In genomic region chr11:17403977-17404759, GRCh38 we compare ENCODE assay signal across 2 cellular contexts.
TF ChIP-seq lines count a peak whose summit lies in the region.

No MANE protein-coding gene starts in this region.

TF ChIP-seq in HEK293, 187 proteins besides CTCF, POLR2A, EP300 and RAD21 (continued from another document and continues in another):
- TF ChIP-seq ATF2 (tag by site-specific recombination; IDR thresholded peaks at IDR 0.05; ENCODE audit: low read depth) (0 out of 2 replicates have a peak, but pooled peaks have one; percentile 18), ZNF645 (tag by site-specific recombination; IDR thresholded peaks at IDR 0.05) (no peak), KLF7 (tag by site-specific recombination; IDR thresholded peaks at IDR 0.05; ENCODE audit: borderline replicate concordance) (no peak), ZFP69B (tag by site-specific recombination; IDR thresholded peaks at IDR 0.05) (peak; percentile 39; the same call in 1 of the 2 replicates), ZNF768 (tag by site-specific recombination; IDR thresholded peaks at IDR 0.05) (no peak), OVOL3 (tag by site-specific recombination; IDR thresholded peaks at IDR 0.05) (no peak), ZNF692 (tag by site-specific recombination; IDR thresholded peaks at IDR 0.05) (peak; percentile 60), ZBTB8A (tag by site-specific recombination; IDR thresholded peaks at IDR 0.05) (peak; percentile 31; the same call in 1 of the 2 replicates), ZNF555 (tag by site-specific recombination; conservative IDR thresholded peaks at IDR 0.05) (no peak), ZBTB44 (tag by site-specific recombination; IDR thresholded peaks at IDR 0.05) (peak; percentile 94), ZNF10 (tag by site-specific recombination; IDR thresholded peaks at IDR 0.05) (0 out of 2 replicates have a peak, but pooled peaks have one; percentile 41), PATZ1 (tag by site-specific recombination; IDR thresholded peaks at IDR 0.05) (0 out of 2 replicates have a peak, but pooled peaks have one; percentile 46), ZBTB17 (tag by site-specific recombination; IDR thresholded peaks at IDR 0.05) (peak; percentile 71), ZNF24 (tag by site-specific recombination; IDR thresholded peaks at IDR 0.05) (peak; percentile 47; the same call in 1 of the 2 replicates)

TF ChIP-seq in SK-N-SH, 30 proteins besides CTCF, POLR2A, EP300 and RAD21 (continued from another document):
- TF ChIP-seq MAX (IDR thresholded peaks at IDR 0.05; ENCODE audit: low read depth) (no peak), PBX3 (IDR thresholded peaks at IDR 0.05) (no peak), USF2 (IDR thresholded peaks at IDR 0.05; ENCODE audit: borderline replicate concordance, low read depth, low read length) (no peak), MXI1 (IDR thresholded peaks at IDR 0.05; ENCODE audit: low read depth, low read length) (no peak), MEF2A (IDR thresholded peaks at IDR 0.05; ENCODE audit: borderline replicate concordance, low read depth) (no peak)
